1 cellular context compared by ENCODE assay signal in genomic region chr14:35368583-35368982, GRCh38.
TF ChIP-seq lines count a peak whose summit lies in the region.

No MANE protein-coding gene starts in this region.

TF ChIP-seq in K562, 482 proteins besides CTCF, POLR2A, EP300 and RAD21 (continued from another document):
- no peak for TF ChIP-seq CHD7 (IDR thresholded peaks at IDR 0.05; ENCODE audit: low read depth, low read length)
- no peak for TF ChIP-seq ZFP36 (IDR thresholded peaks at IDR 0.05; ENCODE audit: low read depth, low read length, partially characterized antibody)
- no peak for TF ChIP-seq ZBTB9 (CRISPR knock-in tag; IDR thresholded peaks at IDR 0.05)
- no peak for TF ChIP-seq LEF1 (IDR thresholded peaks at IDR 0.05)
- no peak for TF ChIP-seq IFI16 (CRISPR knock-in tag; IDR thresholded peaks at IDR 0.05)
- no peak for TF ChIP-seq NEUROD1 (IDR thresholded peaks at IDR 0.05; ENCODE audit: borderline replicate concordance, low read depth, low read length, partially characterized antibody)
- TF ChIP-seq FIP1L1 (IDR thresholded peaks at IDR 0.05; ENCODE audit: low read depth, low read length, poor library complexity, severe bottlenecking): no peak
- no peak for TF ChIP-seq KLF13 (tag; IDR thresholded peaks at IDR 0.05; ENCODE audit: borderline replicate concordance, low read depth)
- TF ChIP-seq GATAD2A (IDR thresholded peaks at IDR 0.05): no peak
- TF ChIP-seq MAX (CRISPR knock-in tag; IDR thresholded peaks at IDR 0.05): no peak
- TF ChIP-seq SRSF3 (IDR thresholded peaks at IDR 0.05; ENCODE audit: insufficient read depth, low read length): no peak
- TF ChIP-seq COPS2 (conservative IDR thresholded peaks at IDR 0.05): no peak
